In the genomic region with DNA sequence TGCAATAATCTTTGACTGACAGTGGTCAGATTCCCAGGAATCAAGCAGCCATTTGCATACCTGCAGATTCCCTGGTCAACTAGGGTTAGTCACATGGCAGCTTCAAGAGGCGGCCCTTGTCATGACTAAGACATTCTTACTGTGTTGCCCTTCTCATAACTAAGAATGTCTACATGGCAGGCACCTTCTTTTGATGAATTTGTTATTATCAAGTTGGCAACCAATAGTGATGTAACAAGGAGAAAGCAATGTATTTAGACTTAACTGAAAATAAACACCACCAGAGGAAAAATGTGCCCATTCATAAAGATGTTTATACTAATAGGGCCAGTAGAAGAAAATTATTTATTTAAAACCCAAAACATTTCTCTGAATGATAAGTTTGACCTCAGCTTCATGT, we compare ENCODE assay signal across 25 cellular contexts.
"Had no signal": no experiment of that assay in that cellular context is flagged by ENCODE, and none has a peak within 500 bp of the region (broad histone marks: within the 10 kb centered on the region; RNA-seq: fewer than 3 reads in every experiment).

No MANE protein-coding gene starts in this region.

- H3K27ac Mint-ChIP-seq: effector memory CD8-positive, alpha-beta T cell; mesothelial cell of epicardium; naive B cell; natural killer cell treated with Interleukin-12 subunit alpha and Interleukin-12 subunit beta and Interleukin-15 and Interleukin-18, amount 100 ng/mL, for 72 hours; progenitor cell of endocrine pancreas; stimulated activated effector memory CD8-positive, alpha-beta T cell treated with anti-CD3 and anti-CD28 coated beads, Interleukin-12 subunit alpha, Interleukin-12 subunit beta, amount 100 ng/mL, for 72 hours; type B pancreatic cell had no signal

- H3K27me3 Mint-ChIP-seq: effector memory CD8-positive, alpha-beta T cell had no signal

- H3K4me1 Mint-ChIP-seq: naive B cell; stimulated activated effector memory CD8-positive, alpha-beta T cell treated with anti-CD3 and anti-CD28 coated beads, Interleukin-12 subunit alpha, Interleukin-12 subunit beta, amount 100 ng/mL, for 72 hours had no signal

- H3K9me3 ChIP-seq: gastroesophageal sphincter, heart left ventricle, lower lobe of right lung, mucosa of descending colon, right atrium auricular region, stomach, thyroid gland had no signal

- H3K4me2 ChIP-seq: hepatocyte had no signal

- H3K4me3 ChIP-seq: coronary artery, gastroesophageal sphincter, heart left ventricle, hepatocyte, lower lobe of right lung, mucosa of descending colon, right atrium auricular region, stomach, thyroid gland had no signal

- H3K27me3 ChIP-seq: gastroesophageal sphincter, heart left ventricle, hepatocyte, right atrium auricular region, stomach, thyroid gland had no signal

- ATAC-seq: effector memory CD8-positive, alpha-beta T cell; foreskin keratinocyte; gastroesophageal sphincter; heart left ventricle; left ventricle myocardium superior; lower lobe of right lung; mucosa of descending colon; natural killer cell treated with Interleukin-12 subunit alpha and Interleukin-12 subunit beta and Interleukin-15 and Interleukin-18, amount 100 ng/mL, for 72 hours; sciatic nerve; stimulated activated effector memory CD8-positive, alpha-beta T cell treated with anti-CD3 and anti-CD28 coated beads, Interleukin-12 subunit alpha, Interleukin-12 subunit beta, amount 100 ng/mL, for 72 hours had no signal

- H3K27ac ChIP-seq: coronary artery, foreskin keratinocyte, gastroesophageal sphincter, heart left ventricle, hepatocyte, lower lobe of right lung, parathyroid adenoma, right atrium auricular region, stomach, thyroid gland had no signal

- H3K79me2 ChIP-seq: hepatocyte, parathyroid adenoma had no signal

- H3K9me3 Mint-ChIP-seq: mesothelial cell of epicardium; naive B cell; natural killer cell treated with Interleukin-12 subunit alpha and Interleukin-12 subunit beta and Interleukin-15 and Interleukin-18, amount 100 ng/mL, for 72 hours had no signal

- H3K4me1 ChIP-seq: foreskin keratinocyte, lower lobe of right lung, parathyroid adenoma, right atrium auricular region, thyroid gland had no signal

- H3K9ac ChIP-seq: parathyroid adenoma had no signal

- H2AFZ ChIP-seq: hepatocyte, parathyroid adenoma had no signal

- DNase-seq: effector memory CD8-positive, alpha-beta T cell; foreskin keratinocyte; heart left ventricle; kidney glomerular epithelial cell; left ventricle myocardium superior; lower lobe of right lung; mucosa of descending colon; naive B cell; stimulated activated CD4-positive, alpha-beta T cell treated with anti-CD3 and anti-CD28 coated beads, Interleukin-2, amount 100 ng/mL, for 24 hours; stimulated activated CD4-positive, alpha-beta T cell treated with anti-CD3 and anti-CD28 coated beads, Interleukin-4, amount 100 ng/mL, for 24 hours; stimulated activated naive CD4-positive, alpha-beta T cell treated with Interleukin-2 at 50 U/mL for 16 hours; stomach; thyroid gland had no signal

- H3K4me3 Mint-ChIP-seq: effector memory CD8-positive, alpha-beta T cell; mesothelial cell of epicardium; naive B cell; natural killer cell treated with Interleukin-12 subunit alpha and Interleukin-12 subunit beta and Interleukin-15 and Interleukin-18, amount 100 ng/mL, for 72 hours; neural crest cell; stimulated activated effector memory CD8-positive, alpha-beta T cell treated with anti-CD3 and anti-CD28 coated beads, Interleukin-12 subunit alpha, Interleukin-12 subunit beta, amount 100 ng/mL, for 72 hours; type B pancreatic cell had no signal

- H3K36me3 Mint-ChIP-seq: mesothelial cell of epicardium; naive B cell; natural killer cell treated with Interleukin-12 subunit alpha and Interleukin-12 subunit beta and Interleukin-15 and Interleukin-18, amount 100 ng/mL, for 72 hours; stimulated activated effector memory CD8-positive, alpha-beta T cell treated with anti-CD3 and anti-CD28 coated beads, Interleukin-12 subunit alpha, Interleukin-12 subunit beta, amount 100 ng/mL, for 72 hours; type B pancreatic cell had no signal

- H3K36me3 ChIP-seq: gastroesophageal sphincter, heart left ventricle, lower lobe of right lung, right atrium auricular region, stomach, thyroid gland had no signal
